In the genomic region with DNA sequence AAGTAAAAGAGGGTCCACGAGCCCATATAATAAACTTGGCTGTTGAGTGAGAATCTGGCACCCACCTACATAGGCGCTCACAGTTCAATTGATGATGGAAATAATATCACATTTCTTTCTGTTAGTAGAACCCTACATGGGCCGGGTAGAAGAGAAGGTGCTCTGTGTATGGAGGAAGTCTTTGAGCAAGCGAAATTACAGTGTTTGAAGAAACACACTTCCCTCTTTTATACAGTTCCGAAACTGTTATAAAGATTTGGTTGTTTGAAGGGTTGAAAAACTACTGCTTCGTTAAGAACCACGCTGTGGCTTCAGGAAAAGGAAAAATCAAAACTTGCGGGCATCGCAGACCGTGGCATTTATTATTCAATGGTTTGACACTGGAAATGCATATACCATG, we compare ENCODE assay signal across 27 cellular contexts.
DNase-seq lines count a peak whose midpoint lies in the region; ATAC-seq and TF ChIP-seq lines count a peak whose summit lies in the region.
"Had no signal": no experiment of that assay in that cellular context is flagged by ENCODE, and none has a peak within 500 bp of the region (broad histone marks: within the 10 kb centered on the region; RNA-seq: fewer than 3 reads in every experiment).

No MANE protein-coding gene starts in this region.

- peaks cover 0 to 3% (median 0%) of the 10 kb centered on the region in 3 experiments for H3K9me3 ChIP-seq in naive thymus-derived CD4-positive, alpha-beta T cell (ENCODE audit: control insufficient read depth in 2 of 3, low read length in 3 of 3)
- no peaks in the 10 kb centered on the region for H3K9me3 ChIP-seq in suprapubic skin
- H3K9me3 ChIP-seq: ovary, thyroid gland had no signal

- DNase-seq in CD1c-positive myeloid dendritic cell (ENCODE audit: extremely low spot score) (peak; percentile 2), NOMO-1 treated with dmso at 0.1 percent for 144 hours (lab: John Stamatoyannopoulos, UW; ENCODE audit: unreplicated experiment) (peak; percentile 44), GM20000 (ENCODE audit: low spot score) (no peak), HuH-7.5 (ENCODE audit: low spot score) (no peak), suprapubic skin (ENCODE audit: low spot score in 2 of 2) (no peak)
- DNase-seq in naive thymus-derived CD4-positive, alpha-beta T cell, result no peak
- DNase-seq: activated CD4-positive, alpha-beta memory T cell treated with anti-CD3 and anti-CD28 coated beads, Interleukin-2, amount 10 ng/mL, durations not matched to agents 7 days and 5 days; activated CD4-positive, alpha-beta T cell treated with anti-CD3 and anti-CD28 coated beads for 1 hour; DND-41; HCEC 1CT; Karpas-422; natural killer cell; NCI-H1092; NCI-H187; NCI-H2171; NCI-H524; NK-92 treated with Interleukin-12 subunit alpha and Interleukin-12 subunit beta, amount 100 ng/mL, for 24 hours; ovary; small intestine; stimulated activated naive CD8-positive, alpha-beta T cell treated with anti-CD3 and anti-CD28 coated beads, Interleukin-15, amount 100 ng/mL, for 72 hours; T-helper 17 cell; thyroid gland had no signal

- no peak overlapping the region for H3K27ac Mint-ChIP-seq in naive thymus-derived CD4-positive, alpha-beta T cell
- H3K27ac Mint-ChIP-seq: activated CD4-positive, alpha-beta memory T cell treated with anti-CD3 and anti-CD28 coated beads, Interleukin-2, amount 10 ng/mL, durations not matched to agents 7 days and 5 days; activated naive CD4-positive, alpha-beta T cell treated with anti-CD3 and anti-CD28 coated beads, Interleukin-2, amount 50 U/mL, for 72 hours; activated T-helper 2 cell treated with anti-CD3 and anti-CD28 coated beads, Interferon-gamma antibody, Interleukin-2, Interleukin-4, amounts not matched to agents 10 μg/mL and 5 μg/mL and 100 μg/mL, durations not matched to agents 14 hours and 24 hours and 36 hours; natural killer cell; stimulated activated naive CD8-positive, alpha-beta T cell treated with anti-CD3 and anti-CD28 coated beads, Interleukin-15, amount 100 ng/mL, for 72 hours; T-helper 17 cell had no signal

- no peak overlapping the region for H3K4me3 Mint-ChIP-seq in naive thymus-derived CD4-positive, alpha-beta T cell
- H3K4me3 Mint-ChIP-seq: activated CD4-positive, alpha-beta memory T cell treated with anti-CD3 and anti-CD28 coated beads, Interleukin-2, amount 10 ng/mL, durations not matched to agents 7 days and 5 days; natural killer cell; stimulated activated naive CD8-positive, alpha-beta T cell treated with anti-CD3 and anti-CD28 coated beads, Interleukin-15, amount 100 ng/mL, for 72 hours; T-helper 17 cell had no signal

- intact Hi-C loops in naive thymus-derived CD4-positive, alpha-beta T cell (cut with micrococcal nuclease), result no loop called here

- H3K27me3 ChIP-seq in naive thymus-derived CD4-positive, alpha-beta T cell (ENCODE audit: control insufficient read depth in 2 of 2, insufficient read depth in 2 of 2, low read length in 2 of 2), result peaks cover 0 to 3% of the 10 kb centered on the region in 2 donors
- H3K27me3 ChIP-seq in suprapubic skin, result no peaks in the 10 kb centered on the region
- H3K27me3 ChIP-seq: breast epithelium, ovary, thyroid gland had no signal

- no peaks in the 10 kb centered on the region for H3K36me3 ChIP-seq in naive thymus-derived CD4-positive, alpha-beta T cell (ENCODE audit: control insufficient read depth in 2 of 3, insufficient read depth in 3 of 3, low read length in 3 of 3)
- no peaks in the 10 kb centered on the region for H3K36me3 ChIP-seq in suprapubic skin
- H3K36me3 ChIP-seq: breast epithelium, ovary, thyroid gland had no signal

- ATAC-seq in HG02870 (IDR thresholded peaks at IDR 0.05; ENCODE audit: unreplicated experiment), result peak; percentile 63
- ATAC-seq in naive thymus-derived CD4-positive, alpha-beta T cell, result peak; percentile 66
- ATAC-seq: activated naive CD4-positive, alpha-beta T cell treated with anti-CD3 and anti-CD28 coated beads, Interleukin-2, amount 50 U/mL, for 72 hours; T-helper 17 cell had no signal

- H3K4me3 ChIP-seq in naive thymus-derived CD4-positive, alpha-beta T cell (ENCODE audit: low read length), result no peak overlapping the region
- no peak overlapping the region for H3K4me3 ChIP-seq in suprapubic skin
- H3K4me3 ChIP-seq: breast epithelium, ovary, thyroid gland had no signal

- no peak for TF ChIP-seq POLR2A in suprapubic skin (IDR thresholded peaks at IDR 0.05)

- peaks cover 0 to 5% (median 0%) of the 10 kb centered on the region in 7 donors for H3K4me1 Mint-ChIP-seq in naive thymus-derived CD4-positive, alpha-beta T cell
- H3K4me1 Mint-ChIP-seq: activated CD4-positive, alpha-beta memory T cell treated with anti-CD3 and anti-CD28 coated beads, Interleukin-2, amount 10 ng/mL, durations not matched to agents 7 days and 5 days had no signal

- no peak for TF ChIP-seq CTCF in GM20000 (IDR thresholded peaks at IDR 0.05; ENCODE audit: extremely low read depth, missing control alignments)
- no peak for TF ChIP-seq CTCF in suprapubic skin (IDR thresholded peaks at IDR 0.05)

- CTCF ChIA-PET in naive thymus-derived CD4-positive, alpha-beta T cell (lab: Charles Lee), result no interaction called here

- POLR2A ChIA-PET in naive thymus-derived CD4-positive, alpha-beta T cell (lab: Charles Lee), result interaction anchor here (0.5 kb wide), 1 partner anchor 11 kb away, joined by 3 read pairs; no protein-coding TSS in a partner anchor

- TF ChIP-seq EP300 in suprapubic skin (IDR thresholded peaks at IDR 0.05), result no peak

- WGBS in suprapubic skin, result 80% methylated on average over 10 of the region's 10 CpGs

- peaks cover 0 to 18% (median 3%) of the 10 kb centered on the region in 11 donors for H3K9me3 Mint-ChIP-seq in naive thymus-derived CD4-positive, alpha-beta T cell
- H3K9me3 Mint-ChIP-seq: activated CD4-positive, alpha-beta memory T cell treated with anti-CD3 and anti-CD28 coated beads, Interleukin-2, amount 10 ng/mL, durations not matched to agents 7 days and 5 days; activated naive CD4-positive, alpha-beta T cell treated with anti-CD3 and anti-CD28 coated beads, Interleukin-2, amount 50 U/mL, for 72 hours; activated T-helper 2 cell treated with anti-CD3 and anti-CD28 coated beads, Interferon-gamma antibody, Interleukin-2, Interleukin-4, amounts not matched to agents 10 μg/mL and 5 μg/mL and 100 μg/mL, durations not matched to agents 14 hours and 24 hours and 36 hours; natural killer cell had no signal

- no peaks in the 10 kb centered on the region for H3K4me1 ChIP-seq in naive thymus-derived CD4-positive, alpha-beta T cell (ENCODE audit: control insufficient read depth in 2 of 2, insufficient read depth in 2 of 2, low read length in 2 of 2)
- H3K4me1 ChIP-seq in suprapubic skin, result no peaks in the 10 kb centered on the region
- H3K4me1 ChIP-seq: breast epithelium, thyroid gland had no signal

- H3K27ac ChIP-seq in naive thymus-derived CD4-positive, alpha-beta T cell (ENCODE audit: low read depth, low read length), result no peak overlapping the region
- no peak overlapping the region for H3K27ac ChIP-seq in suprapubic skin
- H3K27ac ChIP-seq: breast epithelium, HL-60, ovary, thyroid gland had no signal

- H3K36me3 Mint-ChIP-seq in naive thymus-derived CD4-positive, alpha-beta T cell, result peaks cover 0 to 5% (median 0%) of the 10 kb centered on the region in 5 donors
- H3K36me3 Mint-ChIP-seq: activated naive CD4-positive, alpha-beta T cell treated with anti-CD3 and anti-CD28 coated beads, Interleukin-2, amount 50 U/mL, for 72 hours had no signal

- peaks cover 5 to 39% (median 12%) of the 10 kb centered on the region in 5 donors for H3K27me3 Mint-ChIP-seq in naive thymus-derived CD4-positive, alpha-beta T cell
- H3K27me3 Mint-ChIP-seq: activated CD4-positive, alpha-beta memory T cell treated with anti-CD3 and anti-CD28 coated beads, Interleukin-2, amount 10 ng/mL, durations not matched to agents 7 days and 5 days had no signal

Comparison
In these comparisons a context has a peak if more than half of its experiments do, and no peak if none do; other contexts are left out.
1. DNase-seq: peak in CD1c-positive myeloid dendritic cell (single experiment) and NOMO-1 treated with dmso at 0.1 percent for 144 hours (single experiment); none in naive thymus-derived CD4-positive, alpha-beta T cell (0 of 9), GM20000 (single experiment), HuH-7.5 (single experiment) and suprapubic skin (0 of 2).